ENCODE assay signal across 1 cellular context in the genomic region with DNA sequence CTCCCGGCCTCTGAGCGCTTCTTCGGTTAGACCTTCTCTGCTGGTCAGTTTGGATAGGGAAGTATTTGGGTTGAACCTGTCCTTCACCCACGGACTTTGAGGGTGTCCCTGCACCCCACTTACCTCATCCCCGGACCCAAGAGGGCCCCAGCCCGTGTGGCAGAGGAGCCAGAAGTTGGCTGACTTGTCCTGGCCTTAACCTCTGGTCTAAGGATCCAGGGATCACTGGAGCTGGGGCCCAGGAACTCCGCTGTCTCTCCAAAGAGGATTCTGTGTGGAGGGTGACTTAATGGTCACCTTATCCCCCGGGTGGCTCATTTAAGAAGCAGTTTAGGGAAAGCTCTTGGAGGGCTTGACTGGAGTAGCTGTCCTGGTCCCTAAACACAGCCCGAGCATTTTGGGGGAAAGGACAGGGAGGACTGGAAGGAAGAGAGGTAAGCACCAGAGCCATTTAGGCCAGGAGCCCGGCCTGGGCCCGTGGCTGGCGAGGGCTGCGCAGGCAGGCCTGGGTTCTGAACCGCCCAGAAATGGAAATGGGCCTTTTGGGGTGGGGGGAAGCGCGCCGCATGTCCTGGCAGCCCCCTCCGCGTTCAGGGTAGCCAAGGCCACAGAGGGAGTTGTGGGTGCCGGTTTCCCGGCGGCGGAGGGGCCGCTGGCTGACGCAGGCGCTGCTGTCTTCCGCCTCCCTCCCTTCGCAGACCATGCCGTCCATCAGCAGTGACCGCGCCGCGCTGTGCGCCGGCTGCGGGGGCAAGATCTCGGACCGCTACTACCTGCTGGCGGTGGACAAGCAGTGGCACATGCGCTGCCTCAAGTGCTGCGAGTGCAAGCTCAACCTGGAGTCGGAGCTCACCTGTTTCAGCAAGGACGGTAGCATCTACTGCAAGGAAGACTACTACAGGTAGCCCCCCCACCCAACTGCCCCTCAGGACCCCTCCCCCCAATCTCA.
TF ChIP-seq lines count a peak whose summit lies in the region.

No MANE protein-coding gene starts in this region.

TF ChIP-seq in GM12878, 131 proteins besides CTCF, POLR2A, EP300 and RAD21 (continued from another document):
- TF ChIP-seq, protein P1, sequence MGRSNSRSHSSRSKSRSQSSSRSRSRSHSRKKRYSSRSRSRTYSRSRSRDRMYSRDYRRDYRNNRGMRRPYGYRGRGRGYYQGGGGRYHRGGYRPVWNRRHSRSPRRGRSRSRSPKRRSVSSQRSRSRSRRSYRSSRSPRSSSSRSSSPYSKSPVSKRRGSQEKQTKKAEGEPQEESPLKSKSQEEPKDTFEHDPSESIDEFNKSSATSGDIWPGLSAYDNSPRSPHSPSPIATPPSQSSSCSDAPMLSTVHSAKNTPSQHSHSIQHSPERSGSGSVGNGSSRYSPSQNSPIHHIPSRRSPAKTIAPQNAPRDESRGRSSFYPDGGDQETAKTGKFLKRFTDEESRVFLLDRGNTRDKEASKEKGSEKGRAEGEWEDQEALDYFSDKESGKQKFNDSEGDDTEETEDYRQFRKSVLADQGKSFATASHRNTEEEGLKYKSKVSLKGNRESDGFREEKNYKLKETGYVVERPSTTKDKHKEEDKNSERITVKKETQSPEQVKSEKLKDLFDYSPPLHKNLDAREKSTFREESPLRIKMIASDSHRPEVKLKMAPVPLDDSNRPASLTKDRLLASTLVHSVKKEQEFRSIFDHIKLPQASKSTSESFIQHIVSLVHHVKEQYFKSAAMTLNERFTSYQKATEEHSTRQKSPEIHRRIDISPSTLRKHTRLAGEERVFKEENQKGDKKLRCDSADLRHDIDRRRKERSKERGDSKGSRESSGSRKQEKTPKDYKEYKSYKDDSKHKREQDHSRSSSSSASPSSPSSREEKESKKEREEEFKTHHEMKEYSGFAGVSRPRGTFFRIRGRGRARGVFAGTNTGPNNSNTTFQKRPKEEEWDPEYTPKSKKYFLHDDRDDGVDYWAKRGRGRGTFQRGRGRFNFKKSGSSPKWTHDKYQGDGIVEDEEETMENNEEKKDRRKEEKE (IDR thresholded peaks at IDR 0.05): no peak
- no peak for TF ChIP-seq YBX1 (IDR thresholded peaks at IDR 0.05)
- TF ChIP-seq NRF1 (conservative IDR thresholded peaks at IDR 0.05; ENCODE audit: low read depth, low read length): no peak
- TF ChIP-seq SMAD5 (IDR thresholded peaks at IDR 0.05; ENCODE audit: low read depth): no peak
- no peak for TF ChIP-seq ZNF384 (IDR thresholded peaks at IDR 0.05; ENCODE audit: borderline replicate concordance, low read depth, low read length)
- TF ChIP-seq, protein P2, sequence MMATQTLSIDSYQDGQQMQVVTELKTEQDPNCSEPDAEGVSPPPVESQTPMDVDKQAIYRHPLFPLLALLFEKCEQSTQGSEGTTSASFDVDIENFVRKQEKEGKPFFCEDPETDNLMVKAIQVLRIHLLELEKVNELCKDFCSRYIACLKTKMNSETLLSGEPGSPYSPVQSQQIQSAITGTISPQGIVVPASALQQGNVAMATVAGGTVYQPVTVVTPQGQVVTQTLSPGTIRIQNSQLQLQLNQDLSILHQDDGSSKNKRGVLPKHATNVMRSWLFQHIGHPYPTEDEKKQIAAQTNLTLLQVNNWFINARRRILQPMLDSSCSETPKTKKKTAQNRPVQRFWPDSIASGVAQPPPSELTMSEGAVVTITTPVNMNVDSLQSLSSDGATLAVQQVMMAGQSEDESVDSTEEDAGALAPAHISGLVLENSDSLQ (IDR thresholded peaks at IDR 0.05): no peak
- TF ChIP-seq GATAD2B (conservative IDR thresholded peaks at IDR 0.05; ENCODE audit: low read depth): 0 out of 2 replicates have a peak, but pooled peaks have one; percentile 22
